1 cellular context compared by ENCODE assay signal in genomic region chr3:177185035-177185574, GRCh38.
TF ChIP-seq lines count a peak whose summit lies in the region.

No MANE protein-coding gene starts in this region.

TF ChIP-seq in GM23338, 12 proteins besides CTCF, POLR2A, EP300 and RAD21 (continued from another document):
- TF ChIP-seq ZNF462 (CRISPR knock-in tag; IDR thresholded peaks at IDR 0.05) (no peak), NANOG (IDR thresholded peaks at IDR 0.05; ENCODE audit: borderline replicate concordance) (no peak), CREB1 (CRISPR knock-in tag; IDR thresholded peaks at IDR 0.05; ENCODE audit: low read depth) (no peak), ZNF114 (CRISPR knock-in tag; IDR thresholded peaks at IDR 0.05) (no peak), ZNF331 (CRISPR knock-in tag; IDR thresholded peaks at IDR 0.05; ENCODE audit: low read depth) (no peak), EZH2phosphoT487 (IDR thresholded peaks at IDR 0.05; ENCODE audit: unreplicated experiment) (no peak), JUNB (IDR thresholded peaks at IDR 0.05; ENCODE audit: unreplicated experiment) (no peak), STAT1 (IDR thresholded peaks at IDR 0.05; ENCODE audit: unreplicated experiment) (no peak), EZH2 (IDR thresholded peaks at IDR 0.05; ENCODE audit: low read depth, unreplicated experiment) (no peak), ETS1 (IDR thresholded peaks at IDR 0.05) (no peak)
TF ChIP-seq in GM23338: peak in this region for 0.
